ENCODE assay signal across 1 cellular context in genomic region chr21:45074818-45075605, GRCh38.
TF ChIP-seq lines count a peak whose summit lies in the region.

No MANE protein-coding gene starts in this region.

TF ChIP-seq in HepG2, 621 proteins besides CTCF, POLR2A, EP300 and RAD21 (continued from another document and continues in another):
- TF ChIP-seq GMEB2 (CRISPR knock-in tag; IDR thresholded peaks at IDR 0.05; ENCODE audit: low read depth): no peak
- no peak for TF ChIP-seq ZZZ3 (CRISPR knock-in tag; IDR thresholded peaks at IDR 0.05; ENCODE audit: borderline replicate concordance)
- TF ChIP-seq, protein P1, sequence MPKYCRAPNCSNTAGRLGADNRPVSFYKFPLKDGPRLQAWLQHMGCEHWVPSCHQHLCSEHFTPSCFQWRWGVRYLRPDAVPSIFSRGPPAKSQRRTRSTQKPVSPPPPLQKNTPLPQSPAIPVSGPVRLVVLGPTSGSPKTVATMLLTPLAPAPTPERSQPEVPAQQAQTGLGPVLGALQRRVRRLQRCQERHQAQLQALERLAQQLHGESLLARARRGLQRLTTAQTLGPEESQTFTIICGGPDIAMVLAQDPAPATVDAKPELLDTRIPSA (CRISPR knock-in tag; IDR thresholded peaks at IDR 0.05; ENCODE audit: borderline replicate concordance): no peak
- peak; percentile 59; the same call in 1 of the 2 replicates for TF ChIP-seq ZNF768 (CRISPR knock-in tag; IDR thresholded peaks at IDR 0.05)
- no peak for TF ChIP-seq CSRNP2 (CRISPR knock-in tag; conservative IDR thresholded peaks at IDR 0.05; ENCODE audit: low read depth)
- no peak for TF ChIP-seq ZNF350 (CRISPR knock-in tag; IDR thresholded peaks at IDR 0.05; ENCODE audit: borderline replicate concordance, low read depth)
- TF ChIP-seq NCOA1 (CRISPR knock-in tag; IDR thresholded peaks at IDR 0.05): no peak
- TF ChIP-seq HCFC1 (IDR thresholded peaks at IDR 0.05; ENCODE audit: low read depth, low read length): no peak
- 0 out of 2 replicates have a peak, but pooled peaks have one; percentile 68 for TF ChIP-seq ZIK1 (CRISPR knock-in tag; IDR thresholded peaks at IDR 0.05; ENCODE audit: borderline replicate concordance, low read depth)
- no peak for TF ChIP-seq ZNF414 (CRISPR knock-in tag; IDR thresholded peaks at IDR 0.05)
- TF ChIP-seq MAX (IDR thresholded peaks at IDR 0.05): peak; percentile 23; the same call in 1 of the 2 replicates
- TF ChIP-seq NCOA2 (CRISPR knock-in tag; IDR thresholded peaks at IDR 0.05): no peak
- TF ChIP-seq TIGD3 (CRISPR knock-in tag; IDR thresholded peaks at IDR 0.05; ENCODE audit: borderline replicate concordance): no peak
- no peak for TF ChIP-seq WIZ (CRISPR knock-in tag; IDR thresholded peaks at IDR 0.05)
- no peak for TF ChIP-seq IKZF4 (CRISPR knock-in tag; IDR thresholded peaks at IDR 0.05; ENCODE audit: borderline replicate concordance, low read depth, not compliant biosample characterization)
- TF ChIP-seq ZGPAT (CRISPR knock-in tag; IDR thresholded peaks at IDR 0.05): no peak
- peak; percentile 48; the same call in 1 of the 2 replicates for TF ChIP-seq SAP130 (CRISPR knock-in tag; IDR thresholded peaks at IDR 0.05; ENCODE audit: low read depth)
- TF ChIP-seq SNAI1 (CRISPR knock-in tag; IDR thresholded peaks at IDR 0.05; ENCODE audit: borderline replicate concordance): no peak
- TF ChIP-seq, protein P2, sequence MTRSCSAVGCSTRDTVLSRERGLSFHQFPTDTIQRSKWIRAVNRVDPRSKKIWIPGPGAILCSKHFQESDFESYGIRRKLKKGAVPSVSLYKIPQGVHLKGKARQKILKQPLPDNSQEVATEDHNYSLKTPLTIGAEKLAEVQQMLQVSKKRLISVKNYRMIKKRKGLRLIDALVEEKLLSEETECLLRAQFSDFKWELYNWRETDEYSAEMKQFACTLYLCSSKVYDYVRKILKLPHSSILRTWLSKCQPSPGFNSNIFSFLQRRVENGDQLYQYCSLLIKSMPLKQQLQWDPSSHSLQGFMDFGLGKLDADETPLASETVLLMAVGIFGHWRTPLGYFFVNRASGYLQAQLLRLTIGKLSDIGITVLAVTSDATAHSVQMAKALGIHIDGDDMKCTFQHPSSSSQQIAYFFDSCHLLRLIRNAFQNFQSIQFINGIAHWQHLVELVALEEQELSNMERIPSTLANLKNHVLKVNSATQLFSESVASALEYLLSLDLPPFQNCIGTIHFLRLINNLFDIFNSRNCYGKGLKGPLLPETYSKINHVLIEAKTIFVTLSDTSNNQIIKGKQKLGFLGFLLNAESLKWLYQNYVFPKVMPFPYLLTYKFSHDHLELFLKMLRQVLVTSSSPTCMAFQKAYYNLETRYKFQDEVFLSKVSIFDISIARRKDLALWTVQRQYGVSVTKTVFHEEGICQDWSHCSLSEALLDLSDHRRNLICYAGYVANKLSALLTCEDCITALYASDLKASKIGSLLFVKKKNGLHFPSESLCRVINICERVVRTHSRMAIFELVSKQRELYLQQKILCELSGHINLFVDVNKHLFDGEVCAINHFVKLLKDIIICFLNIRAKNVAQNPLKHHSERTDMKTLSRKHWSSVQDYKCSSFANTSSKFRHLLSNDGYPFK (CRISPR knock-in tag; IDR thresholded peaks at IDR 0.05; ENCODE audit: borderline replicate concordance): peak; percentile 39; the same call in 1 of the 2 replicates
- TF ChIP-seq KLF12 (CRISPR knock-in tag; IDR thresholded peaks at IDR 0.05; ENCODE audit: borderline replicate concordance): no peak
- no peak for TF ChIP-seq ZNF207 (IDR thresholded peaks at IDR 0.05; ENCODE audit: borderline replicate concordance)
- no peak for TF ChIP-seq LBX2 (CRISPR knock-in tag; IDR thresholded peaks at IDR 0.05; ENCODE audit: borderline replicate concordance)
- 0 out of 2 replicates have a peak, but pooled peaks have one; percentile 43 for TF ChIP-seq ZNF773 (CRISPR knock-in tag; IDR thresholded peaks at IDR 0.05; ENCODE audit: borderline replicate concordance)
- no peak for TF ChIP-seq ZNF674 (CRISPR knock-in tag; IDR thresholded peaks at IDR 0.05; ENCODE audit: low read depth)
- TF ChIP-seq NAIF1 (CRISPR knock-in tag; IDR thresholded peaks at IDR 0.05; ENCODE audit: borderline replicate concordance): no peak
- TF ChIP-seq U2AF1 (optimal IDR thresholded peaks at IDR 0.05; ENCODE audit: low read depth, low read length): no peak
- no peak for TF ChIP-seq SRSF9 (IDR thresholded peaks at IDR 0.05; ENCODE audit: borderline replicate concordance, insufficient read depth, low read depth, low read length, poor library complexity, severe bottlenecking)
- TF ChIP-seq NFRKB (IDR thresholded peaks at IDR 0.05): no peak
- TF ChIP-seq KDM5A (IDR thresholded peaks at IDR 0.05; ENCODE audit: borderline replicate concordance, low read length): no peak
- TF ChIP-seq FOXO1 (CRISPR knock-in tag; IDR thresholded peaks at IDR 0.05): peak; percentile 14; the same call in 1 of the 2 replicates
- TF ChIP-seq, protein P3, sequence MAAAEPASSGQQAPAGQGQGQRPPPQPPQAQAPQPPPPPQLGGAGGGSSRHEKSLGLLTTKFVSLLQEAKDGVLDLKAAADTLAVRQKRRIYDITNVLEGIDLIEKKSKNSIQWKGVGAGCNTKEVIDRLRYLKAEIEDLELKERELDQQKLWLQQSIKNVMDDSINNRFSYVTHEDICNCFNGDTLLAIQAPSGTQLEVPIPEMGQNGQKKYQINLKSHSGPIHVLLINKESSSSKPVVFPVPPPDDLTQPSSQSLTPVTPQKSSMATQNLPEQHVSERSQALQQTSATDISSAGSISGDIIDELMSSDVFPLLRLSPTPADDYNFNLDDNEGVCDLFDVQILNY (CRISPR knock-in tag; conservative IDR thresholded peaks at IDR 0.05): no peak
- TF ChIP-seq ZNF83 (CRISPR knock-in tag; IDR thresholded peaks at IDR 0.05; ENCODE audit: borderline replicate concordance): no peak
- no peak for TF ChIP-seq JUN (CRISPR knock-in tag; IDR thresholded peaks at IDR 0.05)
- TF ChIP-seq ZBTB37 (CRISPR knock-in tag; IDR thresholded peaks at IDR 0.05): no peak
- TF ChIP-seq, protein P4, sequence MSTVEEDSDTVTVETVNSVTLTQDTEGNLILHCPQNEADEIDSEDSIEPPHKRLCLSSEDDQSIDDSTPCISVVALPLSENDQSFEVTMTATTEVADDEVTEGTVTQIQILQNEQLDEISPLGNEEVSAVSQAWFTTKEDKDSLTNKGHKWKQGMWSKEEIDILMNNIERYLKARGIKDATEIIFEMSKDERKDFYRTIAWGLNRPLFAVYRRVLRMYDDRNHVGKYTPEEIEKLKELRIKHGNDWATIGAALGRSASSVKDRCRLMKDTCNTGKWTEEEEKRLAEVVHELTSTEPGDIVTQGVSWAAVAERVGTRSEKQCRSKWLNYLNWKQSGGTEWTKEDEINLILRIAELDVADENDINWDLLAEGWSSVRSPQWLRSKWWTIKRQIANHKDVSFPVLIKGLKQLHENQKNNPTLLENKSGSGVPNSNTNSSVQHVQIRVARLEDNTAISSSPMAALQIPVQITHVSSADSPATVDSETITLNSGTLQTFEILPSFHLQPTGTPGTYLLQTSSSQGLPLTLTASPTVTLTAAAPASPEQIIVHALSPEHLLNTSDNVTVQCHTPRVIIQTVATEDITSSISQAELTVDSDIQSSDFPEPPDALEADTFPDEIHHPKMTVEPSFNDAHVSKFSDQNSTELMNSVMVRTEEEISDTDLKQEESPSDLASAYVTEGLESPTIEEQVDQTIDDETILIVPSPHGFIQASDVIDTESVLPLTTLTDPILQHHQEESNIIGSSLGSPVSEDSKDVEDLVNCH (CRISPR knock-in tag; IDR thresholded peaks at IDR 0.05): no peak
- no peak for TF ChIP-seq ZNF354B (CRISPR knock-in tag; IDR thresholded peaks at IDR 0.05)
- TF ChIP-seq SIX1 (CRISPR knock-in tag; IDR thresholded peaks at IDR 0.05; ENCODE audit: borderline replicate concordance): no peak
- no peak for TF ChIP-seq CAMTA2 (CRISPR knock-in tag; IDR thresholded peaks at IDR 0.05; ENCODE audit: borderline replicate concordance)
- TF ChIP-seq NR2C2 (CRISPR knock-in tag; IDR thresholded peaks at IDR 0.05; ENCODE audit: borderline replicate concordance): no peak
- TF ChIP-seq SPEN (CRISPR knock-in tag; IDR thresholded peaks at IDR 0.05; ENCODE audit: low read depth): no peak
- TF ChIP-seq ZNF18 (CRISPR knock-in tag; IDR thresholded peaks at IDR 0.05; ENCODE audit: insufficient replicate concordance): no peak
- no peak for TF ChIP-seq ZNF549 (CRISPR knock-in tag; IDR thresholded peaks at IDR 0.05)
- TF ChIP-seq MIER3 (CRISPR knock-in tag; IDR thresholded peaks at IDR 0.05; ENCODE audit: borderline replicate concordance): no peak
- TF ChIP-seq HNF4G (IDR thresholded peaks at IDR 0.05; ENCODE audit: borderline replicate concordance, low read depth, low read length): no peak
- no peak for TF ChIP-seq HNF4G (CRISPR knock-in tag; IDR thresholded peaks at IDR 0.05; ENCODE audit: borderline replicate concordance, low read depth)
- TF ChIP-seq ASH2L (IDR thresholded peaks at IDR 0.05; ENCODE audit: insufficient read length, low read depth, low read length): peak; percentile 44
- no peak for TF ChIP-seq HNF4A (CRISPR knock-in tag; IDR thresholded peaks at IDR 0.05)
- no peak for TF ChIP-seq ZMAT3 (CRISPR knock-in tag; conservative IDR thresholded peaks at IDR 0.05)
